ENCODE assay signal across 11 cellular contexts in the genomic region with DNA sequence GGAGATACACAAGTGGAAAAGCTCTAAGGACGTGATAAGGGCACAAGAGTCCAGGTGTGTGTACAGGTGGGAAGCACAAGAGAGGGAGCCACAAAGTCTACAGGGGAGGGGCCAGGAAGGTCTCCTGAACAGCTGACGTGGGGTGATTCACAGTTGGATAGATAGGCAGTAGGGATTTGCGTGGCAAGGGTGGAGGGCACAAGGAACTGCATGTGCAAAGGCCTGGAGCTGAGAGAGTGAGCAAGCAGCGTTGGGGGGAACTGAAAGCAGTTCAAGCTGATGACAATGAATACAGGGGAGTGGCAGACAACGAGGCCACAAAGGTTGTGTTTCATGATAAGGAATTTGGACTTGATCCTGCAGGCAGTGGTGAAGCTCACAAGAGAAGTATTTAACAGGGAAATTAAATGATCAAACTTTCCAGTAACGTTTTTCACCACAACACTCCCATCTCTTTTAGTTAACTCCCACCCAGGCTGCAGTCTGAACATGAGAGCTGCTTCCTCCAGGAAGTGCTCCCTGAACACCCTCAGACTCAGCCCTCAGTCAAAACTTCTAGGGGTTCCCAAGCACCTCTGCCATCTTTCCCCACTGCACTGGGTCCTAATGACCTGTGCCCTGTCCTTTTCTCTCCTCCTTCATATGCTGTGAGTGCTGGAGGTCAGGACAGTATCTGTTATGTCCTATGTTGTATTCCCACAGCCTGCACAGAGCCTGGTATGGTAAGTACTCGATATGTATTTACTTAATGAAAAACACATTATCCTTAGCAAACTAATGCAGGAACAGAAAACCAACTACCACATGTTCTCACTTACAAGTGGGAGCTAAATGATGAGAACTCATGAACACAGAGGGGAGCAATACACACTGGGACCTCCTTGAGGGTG. TPM values are rescaled to one million over a fixed set of nuclear protein-coding genes. Genes with fewer than 3 reads are reported as not detected.
DNase-seq lines count a peak whose midpoint lies in the region; ATAC-seq and TF ChIP-seq lines count a peak whose summit lies in the region.
"Had no signal": no experiment of that assay in that cellular context is flagged by ENCODE, and none has a peak within 500 bp of the region (broad histone marks: within the 10 kb centered on the region; RNA-seq: fewer than 3 reads in every experiment).

No MANE protein-coding gene starts in this region.

- no peak overlapping the region for H3K4me3 ChIP-seq in neutrophil (ENCODE audit: low read depth in 1 of 2, low read length in 1 of 2)
- H3K4me3 ChIP-seq in BE2C (ENCODE audit: low read depth, low read length), result no peak overlapping the region
- H3K4me3 ChIP-seq in breast epithelium, result no peak overlapping the region

- H3K36me3 ChIP-seq in neutrophil (peaks cover 65% of the 10 kb centered on the region), BE2C (no peaks in the 10 kb centered on the region), breast epithelium (no peaks in the 10 kb centered on the region)

- TF ChIP-seq CTCF in neutrophil (IDR thresholded peaks at IDR 0.05), result no peak
- TF ChIP-seq CTCF in BE2C (IDR thresholded peaks at IDR 0.05; ENCODE audit: low read depth, low read length), result no peak
- TF ChIP-seq CTCF in breast epithelium (IDR thresholded peaks at IDR 0.05), result no peak

- H3K27me3 ChIP-seq in neutrophil (no peaks in the 10 kb centered on the region), BE2C (no peaks in the 10 kb centered on the region), breast epithelium (no peaks in the 10 kb centered on the region)

- H3K4me1 ChIP-seq in neutrophil (ENCODE audit: control insufficient read depth in 1 of 2, insufficient read depth in 1 of 2, low read depth in 1 of 2, low read length in 1 of 2), result peaks cover 86 to 87% of the 10 kb centered on the region in 2 experiments
- no peaks in the 10 kb centered on the region for H3K4me1 ChIP-seq in BE2C
- H3K4me1 ChIP-seq in breast epithelium, result no peaks in the 10 kb centered on the region

- H3K27me3 Mint-ChIP-seq in effector memory CD8-positive, alpha-beta T cell, result no peaks in the 10 kb centered on the region

- H3K4me3 Mint-ChIP-seq in effector memory CD8-positive, alpha-beta T cell, result no peak overlapping the region

- H3K36me3 Mint-ChIP-seq in effector memory CD8-positive, alpha-beta T cell (ENCODE audit: insufficient read depth), result no peaks in the 10 kb centered on the region

- peaks cover 10 to 16% of the 10 kb centered on the region in 2 donors for H3K4me1 Mint-ChIP-seq in effector memory CD8-positive, alpha-beta T cell (ENCODE audit: low read depth in 2 of 2)

- H3K27ac ChIP-seq in neutrophil (peak overlapping the region; percentile 84), breast epithelium (no peak overlapping the region)
- H3K27ac ChIP-seq: WERI-Rb-1 had no signal

- peak overlapping the region; percentile 46 to 60 for H3K27ac Mint-ChIP-seq in effector memory CD8-positive, alpha-beta T cell

- peak; percentile 49 for ATAC-seq in GM21723 (IDR thresholded peaks at IDR 0.05; ENCODE audit: unreplicated experiment)
- ATAC-seq in effector memory CD8-positive, alpha-beta T cell (replicated peaks), result no peak

- TF ChIP-seq POLR2A in breast epithelium (IDR thresholded peaks at IDR 0.05), result no peak

- no peaks in the 10 kb centered on the region for H3K9me3 Mint-ChIP-seq in effector memory CD8-positive, alpha-beta T cell

- intact Hi-C loops in breast epithelium (cut with DNase I; ENCODE audit: low total_unique reads), result loop anchor here (2.0 kb wide), 1 partner anchor 54 kb away; no protein-coding TSS in a partner anchor

- DNase-seq in NCI-H2171 (lab: John Stamatoyannopoulos, UW) (peak; percentile 2), BE2C (no peak), breast epithelium (ENCODE audit: low spot score in 2 of 2) (no peak), ecto neural progenitor cell (ENCODE audit: low spot score) (no peak)
- DNase-seq in effector memory CD8-positive, alpha-beta T cell, result no peak
- DNase-seq: hippocampal formation, NCI-H446 treated with DMSO at 0.1 percent for 48 hours, posterior cingulate gyrus, WERI-Rb-1 had no signal

- H3K9me3 ChIP-seq in neutrophil, result no peaks in the 10 kb centered on the region
- no peaks in the 10 kb centered on the region for H3K9me3 ChIP-seq in BE2C
- H3K9me3 ChIP-seq in breast epithelium, result no peaks in the 10 kb centered on the region

RNA-seq across cellular contexts. Expression of a gene that starts 49.0 kb away (rescaled TPM):
- polyA plus RNA-seq in BE2C (2012; ENCODE audit: insufficient read depth, insufficient read length, low read depth), result 3.8 TPM
- total RNA-seq in breast epithelium, result 1 to 10 TPM; 1.6 to 4.5 (median 1.8) TPM
